In the genomic region with DNA sequence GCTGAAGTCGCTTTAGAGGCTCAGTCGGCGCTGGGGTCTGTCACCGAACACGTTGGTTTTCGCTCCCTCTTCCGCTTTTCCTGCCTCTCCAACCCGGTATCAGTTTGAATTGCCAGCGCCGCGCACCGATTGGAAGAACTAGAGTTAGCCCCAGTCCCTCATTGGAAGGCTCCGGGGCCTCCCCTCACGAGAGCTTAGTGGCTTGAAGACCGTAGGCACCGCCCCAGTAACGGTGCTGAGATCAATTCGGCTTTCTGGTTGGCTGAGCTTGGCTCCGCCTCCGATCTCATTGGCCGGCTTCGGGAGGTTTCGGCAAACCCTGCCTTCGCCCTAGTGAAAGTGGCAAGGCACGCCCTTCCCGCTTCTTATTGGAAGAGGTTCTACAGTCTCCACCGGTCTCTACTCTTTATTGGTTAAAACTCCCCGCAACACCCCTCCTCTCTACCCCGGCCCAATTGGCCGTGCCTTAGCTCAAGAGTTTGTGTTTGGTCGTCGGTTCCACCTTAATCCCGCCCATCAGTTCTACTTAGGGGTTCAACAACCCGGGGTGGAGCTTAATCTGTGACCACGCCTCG, we compare ENCODE assay signal across 7 cellular contexts. TPM values are rescaled to one million over a fixed set of nuclear protein-coding genes. Genes with fewer than 3 reads are reported as not detected.
DNase-seq lines count a peak whose midpoint lies in the region; ATAC-seq, FAIRE-seq and TF ChIP-seq lines count a peak whose summit lies in the region.
"Not testable (repeated sequence)": the region's sequence is repeated elsewhere in the genome, so short reads cannot be mapped to it uniquely, and the experiment has no call there.

A gene (minus strand): TSS at position 51 of the 575 bp plus-strand sequence. CDS start 814 bp downstream, outside the sequence.

- H2AFZ ChIP-seq in K562 (ENCODE audit: low read depth, low read length) = not testable (repeated sequence)

- CTCF ChIA-PET in K562 (lab: Yijun Ruan, JAX; ENCODE audit: low intra/inter-chr PET ratio) = not testable (repeated sequence)

- H3K9ac ChIP-seq in K562 (ENCODE audit: insufficient read depth in 1 of 2, low read depth in 2 of 2, low read length in 2 of 2) = peak within 1 kb of the TSS in 1 of 2 experiments; percentile 82; a peak in 2 of 4 replicates

- DNase-seq in NCI-H2171 treated with DMSO at 0.1 percent for 48 hours (lab: John Stamatoyannopoulos, UW) (peak; percentile 99), UCSD-AML1 (lab: John Stamatoyannopoulos, UW; ENCODE audit: unreplicated experiment) (peak; percentile 97), K562 (ENCODE audit: extremely low read depth in 1 of 4, low spot score in 3 of 4) (peak; percentile 53 to 99 (median 72)), iPS DF 4.7 (ENCODE audit: extremely low read depth, low spot score) (peak; percentile 94), skeletal muscle cell (ENCODE audit: low read depth) (peak; percentile 99)

- POLR2A ChIA-PET in K562 (lab: Yijun Ruan, JAX) = not testable (repeated sequence)

- under 1% methylated on average over 17 of the region's 36 CpGs for WGBS in K562 (ENCODE audit: insufficient coverage, low coverage, missing lambda C conversion rate)

- in situ Hi-C loops in K562 (cut with MboI) = not testable (repeated sequence)

- not testable (repeated sequence) for H3K4me1 ChIP-seq in K562 (replicated peaks in 1 of 2; ENCODE audit: control insufficient read depth in 2 of 2, insufficient read depth in 2 of 2, low read length in 2 of 2)

- not testable (repeated sequence) for TF ChIP-seq EP300 in K562 (IDR thresholded peaks at IDR 0.05; ENCODE audit: low read length)

- peak; percentile 82 for ATAC-seq in GM18909 (IDR thresholded peaks at IDR 0.05; ENCODE audit: poor library complexity, unreplicated experiment)
- peak; percentile 82 for ATAC-seq in HG03159 (IDR thresholded peaks at IDR 0.05; ENCODE audit: unreplicated experiment)
- ATAC-seq in K562 = peak; percentile 89

- peak; percentile 77 for FAIRE-seq in K562 (lab: Jason Lieb, UNC)

- H3K27me3 ChIP-seq in K562 (ENCODE audit: control insufficient read depth in 2 of 2, insufficient read depth in 2 of 2, low read length in 2 of 2) = not testable (repeated sequence)

- H3K9me3 ChIP-seq in K562 (replicated peaks; ENCODE audit: control insufficient read depth, insufficient read depth, low read depth, low read length) = not testable (repeated sequence)

- not testable (repeated sequence) for TF ChIP-seq POLR2A in K562 (conservative IDR thresholded peaks at IDR 0.05)

- H3K27ac ChIP-seq in K562 (ENCODE audit: extremely low read depth, low read depth, low read length) = not testable (repeated sequence)

- not testable (repeated sequence) for TF ChIP-seq RAD21 in K562 (CRISPR knock-in tag; conservative IDR thresholded peaks at IDR 0.05 in 1 of 2, IDR thresholded peaks at IDR 0.05 in 1 of 2)

- H3K4me3 ChIP-seq in K562 (peak within 1 kb of the TSS; percentile 50), skeletal muscle cell (ENCODE audit: low read depth, low read length) (peak within 1 kb of the TSS; percentile 48)

- H4K20me1 ChIP-seq in K562 (replicated peaks; ENCODE audit: control insufficient read depth, insufficient read depth, low read length) = not testable (repeated sequence)

- H3K4me2 ChIP-seq in K562 (ENCODE audit: insufficient read depth, low read length) = peak within 1 kb of the TSS; percentile 46; the same call in 1 of the 2 replicates

- intact Hi-C loops in K562 (cut with micrococcal nuclease) = not testable (repeated sequence)

- not testable (repeated sequence) for H3K79me2 ChIP-seq in K562 (ENCODE audit: control insufficient read depth, insufficient read depth, low read length)

- BruUV-seq in K562 (replicated peaks; lab: Mats Ljungman, UMichigan) = not testable (repeated sequence)

- not testable (repeated sequence) for H3K36me3 ChIP-seq in K562 (ENCODE audit: control insufficient read depth, insufficient read depth, low read length)

- H3K9me1 ChIP-seq in K562 (ENCODE audit: control insufficient read depth, insufficient read depth, low read length) = not testable (repeated sequence)

- not testable (repeated sequence) for TF ChIP-seq CTCF in K562 (IDR thresholded peaks at IDR 0.05 in 2 of 3, conservative IDR thresholded peaks at IDR 0.05 in 1 of 3; ENCODE audit: insufficient read depth in 2 of 3, low read depth in 1 of 3, low read length in 3 of 3)

TF ChIP-seq in K562, 482 proteins besides CTCF, POLR2A, EP300 and RAD21 (continues in another document):
- TF ChIP-seq ATF7 (IDR thresholded peaks at IDR 0.05) = peak; percentile 79
- TF ChIP-seq NRF1 (conservative IDR thresholded peaks at IDR 0.05 in 1 of 2, IDR thresholded peaks at IDR 0.05 in 1 of 2) = peak; percentile 69 to 70
- TF ChIP-seq, protein P1, sequence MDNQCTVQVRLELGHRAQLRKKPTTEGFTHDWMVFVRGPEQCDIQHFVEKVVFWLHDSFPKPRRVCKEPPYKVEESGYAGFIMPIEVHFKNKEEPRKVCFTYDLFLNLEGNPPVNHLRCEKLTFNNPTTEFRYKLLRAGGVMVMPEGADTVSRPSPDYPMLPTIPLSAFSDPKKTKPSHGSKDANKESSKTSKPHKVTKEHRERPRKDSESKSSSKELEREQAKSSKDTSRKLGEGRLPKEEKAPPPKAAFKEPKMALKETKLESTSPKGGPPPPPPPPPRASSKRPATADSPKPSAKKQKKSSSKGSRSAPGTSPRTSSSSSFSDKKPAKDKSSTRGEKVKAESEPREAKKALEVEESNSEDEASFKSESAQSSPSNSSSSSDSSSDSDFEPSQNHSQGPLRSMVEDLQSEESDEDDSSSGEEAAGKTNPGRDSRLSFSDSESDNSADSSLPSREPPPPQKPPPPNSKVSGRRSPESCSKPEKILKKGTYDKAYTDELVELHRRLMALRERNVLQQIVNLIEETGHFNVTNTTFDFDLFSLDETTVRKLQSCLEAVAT (IDR thresholded peaks at IDR 0.05) = peak in 1 of 2 experiments; percentile 79; a peak in 1 of 4 replicates
- peak; percentile 13; the same call in 1 of the 2 replicates for TF ChIP-seq ESRRA (IDR thresholded peaks at IDR 0.05; ENCODE audit: borderline replicate concordance, low read depth)
- TF ChIP-seq, protein P2, sequence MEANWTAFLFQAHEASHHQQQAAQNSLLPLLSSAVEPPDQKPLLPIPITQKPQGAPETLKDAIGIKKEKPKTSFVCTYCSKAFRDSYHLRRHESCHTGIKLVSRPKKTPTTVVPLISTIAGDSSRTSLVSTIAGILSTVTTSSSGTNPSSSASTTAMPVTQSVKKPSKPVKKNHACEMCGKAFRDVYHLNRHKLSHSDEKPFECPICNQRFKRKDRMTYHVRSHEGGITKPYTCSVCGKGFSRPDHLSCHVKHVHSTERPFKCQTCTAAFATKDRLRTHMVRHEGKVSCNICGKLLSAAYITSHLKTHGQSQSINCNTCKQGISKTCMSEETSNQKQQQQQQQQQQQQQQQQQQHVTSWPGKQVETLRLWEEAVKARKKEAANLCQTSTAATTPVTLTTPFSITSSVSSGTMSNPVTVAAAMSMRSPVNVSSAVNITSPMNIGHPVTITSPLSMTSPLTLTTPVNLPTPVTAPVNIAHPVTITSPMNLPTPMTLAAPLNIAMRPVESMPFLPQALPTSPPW (CRISPR knock-in tag; IDR thresholded peaks at IDR 0.05) = peak; percentile 63
- peak; percentile 25; the same call in 1 of the 2 replicates for TF ChIP-seq RFX1 (IDR thresholded peaks at IDR 0.05)
- TF ChIP-seq, protein P3, sequence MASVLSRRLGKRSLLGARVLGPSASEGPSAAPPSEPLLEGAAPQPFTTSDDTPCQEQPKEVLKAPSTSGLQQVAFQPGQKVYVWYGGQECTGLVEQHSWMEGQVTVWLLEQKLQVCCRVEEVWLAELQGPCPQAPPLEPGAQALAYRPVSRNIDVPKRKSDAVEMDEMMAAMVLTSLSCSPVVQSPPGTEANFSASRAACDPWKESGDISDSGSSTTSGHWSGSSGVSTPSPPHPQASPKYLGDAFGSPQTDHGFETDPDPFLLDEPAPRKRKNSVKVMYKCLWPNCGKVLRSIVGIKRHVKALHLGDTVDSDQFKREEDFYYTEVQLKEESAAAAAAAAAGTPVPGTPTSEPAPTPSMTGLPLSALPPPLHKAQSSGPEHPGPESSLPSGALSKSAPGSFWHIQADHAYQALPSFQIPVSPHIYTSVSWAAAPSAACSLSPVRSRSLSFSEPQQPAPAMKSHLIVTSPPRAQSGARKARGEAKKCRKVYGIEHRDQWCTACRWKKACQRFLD (CRISPR knock-in tag; IDR thresholded peaks at IDR 0.05) = peak; percentile 73
- TF ChIP-seq FOXJ2 (tag; IDR thresholded peaks at IDR 0.05) = 0 out of 2 replicates have a peak, but pooled peaks have one; percentile 26
- peak; percentile 86 for TF ChIP-seq NEUROD1 (IDR thresholded peaks at IDR 0.05; ENCODE audit: borderline replicate concordance, low read depth, low read length, partially characterized antibody)
- TF ChIP-seq, protein P4, sequence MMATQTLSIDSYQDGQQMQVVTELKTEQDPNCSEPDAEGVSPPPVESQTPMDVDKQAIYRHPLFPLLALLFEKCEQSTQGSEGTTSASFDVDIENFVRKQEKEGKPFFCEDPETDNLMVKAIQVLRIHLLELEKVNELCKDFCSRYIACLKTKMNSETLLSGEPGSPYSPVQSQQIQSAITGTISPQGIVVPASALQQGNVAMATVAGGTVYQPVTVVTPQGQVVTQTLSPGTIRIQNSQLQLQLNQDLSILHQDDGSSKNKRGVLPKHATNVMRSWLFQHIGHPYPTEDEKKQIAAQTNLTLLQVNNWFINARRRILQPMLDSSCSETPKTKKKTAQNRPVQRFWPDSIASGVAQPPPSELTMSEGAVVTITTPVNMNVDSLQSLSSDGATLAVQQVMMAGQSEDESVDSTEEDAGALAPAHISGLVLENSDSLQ (IDR thresholded peaks at IDR 0.05) = peak; percentile 80

RNA-seq across cellular contexts. Expression of the gene that starts here (rescaled TPM):
- total RNA-seq in K562 (2011; cell fraction: chromatin; rRNA removed; ENCODE audit: low replicate concordance) = 28.1 and 40.1 TPM in 2 replicates
- total RNA-seq in K562 (2011; cell fraction: nucleolus; rRNA removed) = 22.2 and 23.9 TPM in 2 replicates
- 33.7 and 40.9 TPM in 2 replicates for total RNA-seq in K562 (2011; cell fraction: nucleoplasm; rRNA removed)
- total RNA-seq in K562 (2014; rRNA removed) (22.5 and 30.5 TPM in 2 replicates), K562 (2014; rRNA removed; fragmentation: Illumina TruSeq; extraction: Trizol) (37.2 and 41.4 TPM in 2 replicates), K562 (2015; rRNA removed; fragmentation: Illumina TruSeq; extraction: Trizol) (32.7 and 37.0 TPM in 2 replicates), K562 (2021) (28.2 and 30.7 TPM in 2 replicates)
- polyA plus RNA-seq in K562 (2011; rRNA removed) (51.1 and 56.2 TPM in 2 replicates), K562 (2014; fragmentation: Illumina TruSeq; extraction: Trizol) (47.7 and 58.3 TPM in 2 replicates), K562 (2014; fragmentation: Nextera tagmentation; extraction: Ambion mirVana) (10 to 100 TPM; 12.3 to 13.9 TPM), K562 (2014; rRNA removed) (33.5 and 40.7 TPM in 2 replicates)
- 22.8 and 32.9 TPM in 2 replicates for polyA plus RNA-seq in K562 (2011; cell fraction: cytosol; rRNA removed)
- polyA plus RNA-seq in K562 (2011; cell fraction: nucleus; rRNA removed) = 30.1 and 42.1 TPM in 2 replicates
- polyA plus RNA-seq in K562 (2012) = 27.4 and 32.4 TPM in 2 replicates
- polyA minus RNA-seq in K562 (2011; rRNA and poly(A)+ RNA removed) = 56.9 and 71.7 TPM in 2 replicates
- 19.2 and 29.8 TPM in 2 replicates for polyA minus RNA-seq in K562 (2011; cell fraction: cytosol; rRNA and poly(A)+ RNA removed)
- polyA minus RNA-seq in K562 (2011; cell fraction: nucleus; rRNA and poly(A)+ RNA removed) = 16.2 and 27.2 TPM in 2 replicates
